8 cellular contexts compared by ENCODE assay signal in the genomic region with DNA sequence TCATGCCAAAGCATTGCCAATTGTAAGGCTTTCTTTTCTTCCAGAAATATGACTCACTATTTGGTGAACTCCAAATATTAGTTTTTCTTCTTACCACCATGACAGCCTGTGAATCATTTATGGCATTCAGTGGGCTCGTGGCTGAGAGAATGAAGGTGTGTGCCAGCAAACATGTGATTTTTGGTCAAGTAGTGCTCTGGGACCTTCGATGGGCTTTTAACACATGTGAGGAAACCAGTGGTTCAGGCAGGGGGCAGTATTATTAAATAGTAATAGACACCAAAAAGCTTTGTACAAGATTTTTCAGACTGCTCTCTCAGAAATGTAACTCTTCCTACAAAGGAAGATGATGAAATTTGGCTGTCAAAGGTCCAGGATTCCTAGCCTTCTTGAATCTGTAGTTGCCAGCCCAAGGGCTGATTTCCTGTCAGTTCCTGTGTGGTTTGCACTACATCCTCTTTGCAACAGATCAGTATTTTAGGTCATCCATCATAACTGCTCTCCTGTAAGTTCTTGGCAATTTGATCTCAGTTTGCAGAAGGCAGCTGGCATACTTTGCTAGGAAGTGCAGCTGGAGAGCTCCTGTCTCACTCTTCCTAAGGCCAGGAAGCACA.
DNase-seq lines count a peak whose midpoint lies in the region; ATAC-seq and TF ChIP-seq lines count a peak whose summit lies in the region.

No MANE protein-coding gene starts in this region.

- peak; percentile 34 for TF ChIP-seq CTCF in retinal pigment epithelial cell (conservative IDR thresholded peaks at IDR 0.05; ENCODE audit: low read depth, low read length)

- peaks cover 81% of the 10 kb centered on the region for H3K4me1 Mint-ChIP-seq in activated T-helper 2 cell treated with anti-CD3 and anti-CD28 coated beads, Interferon-gamma antibody, Interleukin-2, Interleukin-4, amounts not matched to agents 10 μg/mL and 5 μg/mL and 100 μg/mL, durations not matched to agents 14 hours and 24 hours and 36 hours (ENCODE audit: low read depth)

- peak overlapping the region; percentile 53 for H3K4me3 Mint-ChIP-seq in activated T-helper 2 cell treated with anti-CD3 and anti-CD28 coated beads, Interferon-gamma antibody, Interleukin-2, Interleukin-4, amounts not matched to agents 10 μg/mL and 5 μg/mL and 100 μg/mL, durations not matched to agents 14 hours and 24 hours and 36 hours (ENCODE audit: low read depth)

- no peaks in the 10 kb centered on the region for H3K27me3 Mint-ChIP-seq in activated T-helper 2 cell treated with anti-CD3 and anti-CD28 coated beads, Interferon-gamma antibody, Interleukin-2, Interleukin-4, amounts not matched to agents 10 μg/mL and 5 μg/mL and 100 μg/mL, durations not matched to agents 14 hours and 24 hours and 36 hours (ENCODE audit: low read depth)

- peak; percentile 1 to 14 for DNase-seq in activated CD8-positive, alpha-beta memory T cell treated with anti-CD3 and anti-CD28 coated beads for 4 hours (ENCODE audit: low read depth in 2 of 2)
- DNase-seq in activated CD8-positive, alpha-beta memory T cell treated with anti-CD3 and anti-CD28 coated beads for 24 hours, result no peak
- DNase-seq in NCI-H460 (ENCODE audit: extremely low read depth, low read depth), result peak; percentile 84
- no peak for DNase-seq in activated T-helper 2 cell treated with anti-CD3 and anti-CD28 coated beads, Interferon-gamma antibody, Interleukin-2, Interleukin-4, amounts not matched to agents 10 μg/mL and 5 μg/mL and 100 μg/mL, durations not matched to agents 14 hours and 24 hours and 36 hours (ENCODE audit: low spot score)
- DNase-seq in glomerular endothelial cell (ENCODE audit: extremely low read depth, low read depth, low spot score), result peak; percentile 99
- peak; percentile 52 for DNase-seq in retinal pigment epithelial cell (ENCODE audit: low read depth)
- no peak for DNase-seq in NCI-H1105 (lab: John Stamatoyannopoulos, UW)

- peaks cover 41% of the 10 kb centered on the region for H3K36me3 Mint-ChIP-seq in activated T-helper 2 cell treated with anti-CD3 and anti-CD28 coated beads, Interferon-gamma antibody, Interleukin-2, Interleukin-4, amounts not matched to agents 10 μg/mL and 5 μg/mL and 100 μg/mL, durations not matched to agents 14 hours and 24 hours and 36 hours (ENCODE audit: low read depth)

- no peak for ATAC-seq in GM19351 (IDR thresholded peaks at IDR 0.05; ENCODE audit: unreplicated experiment)

- peak overlapping the region; percentile 72 for H3K27ac Mint-ChIP-seq in activated T-helper 2 cell treated with anti-CD3 and anti-CD28 coated beads, Interferon-gamma antibody, Interleukin-2, Interleukin-4, amounts not matched to agents 10 μg/mL and 5 μg/mL and 100 μg/mL, durations not matched to agents 14 hours and 24 hours and 36 hours

- H3K9me3 Mint-ChIP-seq in activated T-helper 2 cell treated with anti-CD3 and anti-CD28 coated beads, Interferon-gamma antibody, Interleukin-2, Interleukin-4, amounts not matched to agents 10 μg/mL and 5 μg/mL and 100 μg/mL, durations not matched to agents 14 hours and 24 hours and 36 hours, result peaks cover 18% of the 10 kb centered on the region

- no peak overlapping the region for H3K4me3 ChIP-seq in retinal pigment epithelial cell (ENCODE audit: low read length)

- intact Hi-C loops in activated T-helper 2 cell treated with anti-CD3 and anti-CD28 coated beads, Interferon-gamma antibody, Interleukin-2, Interleukin-4, amounts not matched to agents 10 μg/mL and 5 μg/mL and 100 μg/mL, durations not matched to agents 14 hours and 24 hours and 36 hours (cut with micrococcal nuclease), result loop anchor here (2.0 to 5.0 kb wide), 4 partner anchors 52 to 437 kb away; a partner anchor contains a TSS

Comparison
In these comparisons a context has a peak if more than half of its experiments do, and no peak if none do; other contexts are left out.
1. DNase-seq: peak in activated CD8-positive, alpha-beta memory T cell treated with anti-CD3 and anti-CD28 coated beads for 4 hours (2 of 2), NCI-H460 (single experiment), glomerular endothelial cell (single experiment) and retinal pigment epithelial cell (single experiment); none in activated CD8-positive, alpha-beta memory T cell treated with anti-CD3 and anti-CD28 coated beads for 24 hours (single experiment), activated T-helper 2 cell treated with anti-CD3 and anti-CD28 coated beads, Interferon-gamma antibody, Interleukin-2, Interleukin-4, amounts not matched to agents 10 μg/mL and 5 μg/mL and 100 μg/mL, durations not matched to agents 14 hours and 24 hours and 36 hours (single experiment) and NCI-H1105 (single experiment).